8 cellular contexts compared by ENCODE assay signal in genomic region chrX:41332988-41333743, GRCh38. TPM values are rescaled to one million over a fixed set of nuclear protein-coding genes. Genes with fewer than 3 reads are reported as not detected.
DNase-seq lines count a peak whose midpoint lies in the region; ATAC-seq and TF ChIP-seq lines count a peak whose summit lies in the region.

No MANE protein-coding gene starts in this region.

- H3K27ac ChIP-seq in CD4-positive, alpha-beta memory T cell (ENCODE audit: low read depth, low read length) = peak overlapping the region; percentile 98
- H3K27ac ChIP-seq in endodermal cell (ENCODE audit: low read depth, low read length) = peak overlapping the region; percentile 99

- peak; percentile 88 to 93 (median 91) for DNase-seq in CD4-positive, alpha-beta memory T cell
- DNase-seq in HT1080 (ENCODE audit: low read depth) = peak; percentile 84
- DNase-seq in NOMO-1 treated with DMSO at 0.1 percent for 48 hours (lab: John Stamatoyannopoulos, UW; ENCODE audit: unreplicated experiment) = peak; percentile 92
- DNase-seq in activated CD8-positive, alpha-beta memory T cell treated with anti-CD3 and anti-CD28 coated beads, Interleukin-2, amount 50 U/mL, for 1 hour (ENCODE audit: extremely low read depth) = peak; percentile 74
- DNase-seq in endodermal cell = peak; percentile 97
- DNase-seq in mesenteric fat pad (ENCODE audit: low spot score) = peak; percentile 94
- peak; percentile 57 for DNase-seq in stimulated activated CD8-positive, alpha-beta memory T cell treated with anti-CD3 and anti-CD28 coated beads, Interleukin-15, amount 100 ng/mL, for 24 hours (ENCODE audit: low read depth)

- peaks cover 6 to 59% (median 38%) of the 10 kb centered on the region in 4 donors for H3K4me1 Mint-ChIP-seq in CD4-positive, alpha-beta memory T cell
- peaks cover 13% of the 10 kb centered on the region for H3K4me1 Mint-ChIP-seq in endodermal cell

- peaks cover 13 to 46% of the 10 kb centered on the region in 2 donors for H3K36me3 Mint-ChIP-seq in CD4-positive, alpha-beta memory T cell
- H3K36me3 Mint-ChIP-seq in endodermal cell (ENCODE audit: low read depth) = peaks cover 20% of the 10 kb centered on the region

- H3K9me3 ChIP-seq in CD4-positive, alpha-beta memory T cell (ENCODE audit: control insufficient read depth in 1 of 2, low read length in 2 of 2) = no peaks in the 10 kb centered on the region
- no peaks in the 10 kb centered on the region for H3K9me3 ChIP-seq in endodermal cell (ENCODE audit: control insufficient read depth, low read length)

- no peaks in the 10 kb centered on the region for H3K27me3 Mint-ChIP-seq in CD4-positive, alpha-beta memory T cell
- H3K27me3 Mint-ChIP-seq in endodermal cell (ENCODE audit: insufficient read depth) = no peaks in the 10 kb centered on the region

- peak overlapping the region; percentile 91 to 99 (median 98) for H3K4me3 Mint-ChIP-seq in CD4-positive, alpha-beta memory T cell
- peak overlapping the region; percentile 95 for H3K4me3 Mint-ChIP-seq in endodermal cell

- peaks cover 4% of the 10 kb centered on the region for H3K36me3 ChIP-seq in CD4-positive, alpha-beta memory T cell (ENCODE audit: insufficient read depth, low read length)
- peaks cover 18% of the 10 kb centered on the region for H3K36me3 ChIP-seq in endodermal cell (ENCODE audit: control insufficient read depth, insufficient read depth, low read length)

- POLR2A ChIA-PET in CD4-positive, alpha-beta memory T cell (lab: Charles Lee; ENCODE audit: partially characterized antibody) = interaction anchor here (0.6 to 3.6 kb wide), 13 partner anchors 10 to 248 kb away, joined by 3 to 40 read pairs (median 5); partner anchors contain the start of gene USP9X

- H3K9me3 Mint-ChIP-seq in CD4-positive, alpha-beta memory T cell = peaks cover 0 to 18% (median 0%) of the 10 kb centered on the region in 8 donors
- H3K9me3 Mint-ChIP-seq in endodermal cell = peaks cover 20% of the 10 kb centered on the region

- peak; percentile 20 for ATAC-seq in GM19468 (IDR thresholded peaks at IDR 0.05; ENCODE audit: extremely low read depth, unreplicated experiment)

- H3K27ac Mint-ChIP-seq in CD4-positive, alpha-beta memory T cell = peak overlapping the region; percentile 99 to 100 (median 100)
- peak overlapping the region; percentile 99 for H3K27ac Mint-ChIP-seq in endodermal cell

- H3K4me3 ChIP-seq in CD4-positive, alpha-beta memory T cell (ENCODE audit: low read length in 2 of 2) = peak overlapping the region; percentile 84 to 98
- peak overlapping the region; percentile 96 for H3K4me3 ChIP-seq in endodermal cell (ENCODE audit: low read length)

- 0% methylated on average over 5 to 60 of the region's 65 CpGs for WGBS in endodermal cell (ENCODE audit: insufficient coverage in 1 of 2, insufficient read length in 1 of 2), 2 experiments

- H3K27me3 ChIP-seq in CD4-positive, alpha-beta memory T cell (ENCODE audit: insufficient read depth, low read length) = no peaks in the 10 kb centered on the region
- no peaks in the 10 kb centered on the region for H3K27me3 ChIP-seq in endodermal cell (ENCODE audit: control insufficient read depth, insufficient read depth, low read length, poor library complexity, severe bottlenecking)

- intact Hi-C loops in CD4-positive, alpha-beta memory T cell (cut with micrococcal nuclease) = loop anchor here (1.0 to 10.0 kb wide), 4 partner anchors 58 to 748 kb away; partner anchors contain the start of genes ATP6AP2 and CXorf38

- H3K9ac ChIP-seq in endodermal cell (ENCODE audit: extremely low read depth, low read length, poor library complexity, severe bottlenecking) = peak overlapping the region; percentile 99

- no peak for TF ChIP-seq CTCF in endodermal cell (conservative IDR thresholded peaks at IDR 0.05)

- CTCF ChIA-PET in CD4-positive, alpha-beta memory T cell (lab: Charles Lee; ENCODE audit: partially characterized antibody) = no interaction called here

- H3K4me1 ChIP-seq in CD4-positive, alpha-beta memory T cell (ENCODE audit: insufficient read depth, low read length) = peaks cover 21% of the 10 kb centered on the region
- H3K4me1 ChIP-seq in endodermal cell (ENCODE audit: control insufficient read depth, insufficient read depth, low read length) = no peaks in the 10 kb centered on the region

RNA-seq across cellular contexts. Expression of gene DDX3X, which starts 0.8 kb away (rescaled TPM):
- 100 to 1,000 TPM; 318 to 320 TPM for total RNA-seq in CD4-positive, alpha-beta memory T cell
- 100 to 1,000 TPM; 256 to 257 TPM for polyA plus RNA-seq in CD4-positive, alpha-beta memory T cell
- total RNA-seq in HT1080 (2014; rRNA removed; shearing (Covaris generic)) = 142 and 164 TPM in 2 replicates
- polyA plus RNA-seq in HT1080 (2015; cell fraction: cytosol; rRNA removed) = 102 and 106 TPM in 2 replicates
- polyA plus RNA-seq in HT1080 (2015; cell fraction: nucleus; rRNA removed) = 251 and 258 TPM in 2 replicates
- 100 to 1,000 TPM; 218 to 274 TPM for total RNA-seq in endodermal cell
- 150 TPM for polyA plus RNA-seq in endodermal cell (2013, experiment 1 of 2)
- polyA plus RNA-seq in endodermal cell (2013, experiment 2 of 2) = 144 TPM
- 490 TPM for total RNA-seq in mesenteric fat pad

Comparison
In these comparisons a context has a peak if more than half of its experiments do, and no peak if none do; other contexts are left out.
1. Peak in every context shown above with its lines: DNase-seq, ATAC-seq, H3K4me3 ChIP-seq and H3K27ac ChIP-seq.